In the genomic region with DNA sequence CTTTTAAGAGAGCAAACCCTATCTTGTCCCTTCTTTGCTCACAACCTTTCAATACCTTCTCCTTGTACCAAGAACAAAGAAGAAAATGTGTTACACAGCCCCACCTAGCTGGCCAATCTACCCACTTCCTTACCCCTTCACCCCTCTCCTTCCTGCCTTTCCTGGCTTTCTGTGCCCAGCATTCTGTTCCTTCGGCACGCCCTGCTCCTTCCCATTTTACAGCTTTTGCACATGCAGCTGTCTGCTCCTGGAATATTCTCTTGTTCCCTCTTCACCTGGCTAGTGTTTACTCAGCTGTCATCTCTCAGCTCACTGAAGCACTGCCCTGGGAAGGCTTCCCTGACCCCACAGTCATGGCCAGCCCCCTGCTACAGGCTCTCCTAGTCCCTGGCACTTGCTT, we compare ENCODE assay signal across 15 cellular contexts. TPM values are rescaled to one million over a fixed set of nuclear protein-coding genes. Genes with fewer than 3 reads are reported as not detected.
DNase-seq lines count a peak whose midpoint lies in the region; ATAC-seq, FAIRE-seq and TF ChIP-seq lines count a peak whose summit lies in the region.
"Had no signal": no experiment of that assay in that cellular context is flagged by ENCODE, and none has a peak within 500 bp of the region (broad histone marks: within the 10 kb centered on the region; RNA-seq: fewer than 3 reads in every experiment).

No MANE protein-coding gene starts in this region.

- no peaks in the 10 kb centered on the region for H3K9me3 ChIP-seq in A549
- H3K9me3 ChIP-seq: thoracic aorta had no signal

- H3K27ac ChIP-seq in A549, result no peak overlapping the region
- H3K27ac ChIP-seq: HL-60, thoracic aorta had no signal

- FAIRE-seq in A549 (lab: Jason Lieb, UNC), result no peak

- ATAC-seq in A549 (peak; percentile 19 to 36; a peak in 1 of 6 replicates), GM21367 (IDR thresholded peaks at IDR 0.05; ENCODE audit: unreplicated experiment) (no peak), Right ventricle myocardium inferior (no peak)

- 73% methylated on average over 2 of the region's 2 CpGs for WGBS in A549 (ENCODE audit: missing lambda C conversion rate)

- no peak overlapping the region for H3K4me2 ChIP-seq in A549

- no peak for TF ChIP-seq POLR2A in A549 (IDR thresholded peaks at IDR 0.05; ENCODE audit: low read length)

- no peak for TF ChIP-seq EP300 in A549 (IDR thresholded peaks at IDR 0.05)

- TF ChIP-seq CTCF in A549 (IDR thresholded peaks at IDR 0.05), result no peak
- peak; percentile 10; the same call in 1 of the 2 replicates for TF ChIP-seq CTCF in LNCaP clone FGC (IDR thresholded peaks at IDR 0.05; ENCODE audit: control insufficient read depth, extremely low read depth, insufficient read depth)

- no peak overlapping the region for H3K4me3 ChIP-seq in A549
- no peak overlapping the region for H3K4me3 ChIP-seq in LNCaP clone FGC (ENCODE audit: low read depth, low read length)
- H3K4me3 ChIP-seq: thoracic aorta had no signal

- DNase-seq in A549 (ENCODE audit: low read depth in 1 of 2, low spot score in 1 of 2) (no peak), LNCaP clone FGC (ENCODE audit: low read depth) (peak; percentile 35), NCI-H510A (lab: John Stamatoyannopoulos, UW) (peak; percentile 89), dermis blood vessel endothelial cell (peak; percentile 19), Right ventricle myocardium inferior (ENCODE audit: missing footprints) (no peak), hepatic stellate cell (ENCODE audit: low spot score) (no peak), foreskin melanocyte (no peak)
- DNase-seq: activated effector memory CD4-positive, alpha-beta T cell treated with Interleukin-2 at 50 U/mL for 16 hours; Kasumi-1; mesenchymal stem cell; RPMI8226; stimulated activated CD4-positive, alpha-beta T cell treated with anti-CD3 and anti-CD28 coated beads, Interleukin-15, amount 100 ng/mL, for 24 hours had no signal

- POLR2A ChIA-PET in A549 (lab: Yijun Ruan, JAX), result no interaction called here

- H3K4me1 ChIP-seq in A549, result no peaks in the 10 kb centered on the region

- CTCF ChIA-PET in A549 (lab: Yijun Ruan, JAX), result interaction anchor here (0.8 to 1.2 kb wide), 2 partner anchors 24 to 113 kb away, joined by 3 to 5 read pairs; no protein-coding TSS in a partner anchor

- intact Hi-C loops in Right ventricle myocardium inferior (cut with DNase I), result no loop called here

- 0 out of 5 replicates have a peak, but pooled peaks of 1 of the 2 experiments have one; percentile 4 for TF ChIP-seq RAD21 in A549 (conservative IDR thresholded peaks at IDR 0.05 in 1 of 2, IDR thresholded peaks at IDR 0.05 in 1 of 2)

TF ChIP-seq in A549, 52 proteins besides CTCF, POLR2A, EP300 and RAD21:
- TF ChIP-seq MYC (IDR thresholded peaks at IDR 0.05; ENCODE audit: borderline replicate concordance, low read length) (no peak), JUNB (IDR thresholded peaks at IDR 0.05) (no peak), FOSB (CRISPR knock-in tag; IDR thresholded peaks at IDR 0.05) (no peak), ZSCAN20 (CRISPR knock-in tag; IDR thresholded peaks at IDR 0.05) (no peak), CHD2 (IDR thresholded peaks at IDR 0.05; ENCODE audit: low read length, partially characterized antibody) (no peak), SMC3 (IDR thresholded peaks at IDR 0.05) (no peak), CEBPB (IDR thresholded peaks at IDR 0.05) (no peak), HOXB5 (CRISPR knock-in tag; IDR thresholded peaks at IDR 0.05) (no peak), RCOR1 (IDR thresholded peaks at IDR 0.05; ENCODE audit: low read depth, low read length) (no peak), NFE2L2 (conservative IDR thresholded peaks at IDR 0.05; ENCODE audit: low read length) (no peak), ZNF302 (CRISPR knock-in tag; IDR thresholded peaks at IDR 0.05) (no peak), CHD4 (IDR thresholded peaks at IDR 0.05; ENCODE audit: borderline replicate concordance) (no peak), RARB (CRISPR knock-in tag; IDR thresholded peaks at IDR 0.05) (no peak), HEYL (CRISPR knock-in tag; IDR thresholded peaks at IDR 0.05) (no peak), POLR2AphosphoS2 (conservative IDR thresholded peaks at IDR 0.05; ENCODE audit: low read length) (no peak)
- TF ChIP-seq, protein P1, sequence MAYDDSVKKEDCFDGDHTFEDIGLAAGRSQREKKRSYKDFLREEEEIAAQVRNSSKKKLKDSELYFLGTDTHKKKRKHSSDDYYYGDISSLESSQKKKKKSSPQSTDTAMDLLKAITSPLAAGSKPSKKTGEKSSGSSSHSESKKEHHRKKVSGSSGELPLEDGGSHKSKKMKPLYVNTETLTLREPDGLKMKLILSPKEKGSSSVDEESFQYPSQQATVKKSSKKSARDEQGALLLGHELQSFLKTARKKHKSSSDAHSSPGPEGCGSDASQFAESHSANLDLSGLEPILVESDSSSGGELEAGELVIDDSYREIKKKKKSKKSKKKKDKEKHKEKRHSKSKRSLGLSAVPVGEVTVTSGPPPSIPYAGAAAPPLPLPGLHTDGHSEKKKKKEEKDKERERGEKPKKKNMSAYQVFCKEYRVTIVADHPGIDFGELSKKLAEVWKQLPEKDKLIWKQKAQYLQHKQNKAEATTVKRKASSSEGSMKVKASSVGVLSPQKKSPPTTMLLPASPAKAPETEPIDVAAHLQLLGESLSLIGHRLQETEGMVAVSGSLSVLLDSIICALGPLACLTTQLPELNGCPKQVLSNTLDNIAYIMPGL (CRISPR knock-in tag; IDR thresholded peaks at IDR 0.05; ENCODE audit: borderline replicate concordance), result no peak
- TF ChIP-seq, protein P2, sequence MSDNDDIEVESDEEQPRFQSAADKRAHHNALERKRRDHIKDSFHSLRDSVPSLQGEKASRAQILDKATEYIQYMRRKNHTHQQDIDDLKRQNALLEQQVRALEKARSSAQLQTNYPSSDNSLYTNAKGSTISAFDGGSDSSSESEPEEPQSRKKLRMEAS (IDR thresholded peaks at IDR 0.05), result no peak
- TF ChIP-seq, protein P3, sequence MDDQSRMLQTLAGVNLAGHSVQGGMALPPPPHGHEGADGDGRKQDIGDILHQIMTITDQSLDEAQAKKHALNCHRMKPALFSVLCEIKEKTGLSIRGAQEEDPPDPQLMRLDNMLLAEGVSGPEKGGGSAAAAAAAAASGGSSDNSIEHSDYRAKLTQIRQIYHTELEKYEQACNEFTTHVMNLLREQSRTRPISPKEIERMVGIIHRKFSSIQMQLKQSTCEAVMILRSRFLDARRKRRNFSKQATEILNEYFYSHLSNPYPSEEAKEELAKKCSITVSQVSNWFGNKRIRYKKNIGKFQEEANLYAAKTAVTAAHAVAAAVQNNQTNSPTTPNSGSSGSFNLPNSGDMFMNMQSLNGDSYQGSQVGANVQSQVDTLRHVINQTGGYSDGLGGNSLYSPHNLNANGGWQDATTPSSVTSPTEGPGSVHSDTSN (IDR thresholded peaks at IDR 0.05), result no peak
- TF ChIP-seq, protein P4, sequence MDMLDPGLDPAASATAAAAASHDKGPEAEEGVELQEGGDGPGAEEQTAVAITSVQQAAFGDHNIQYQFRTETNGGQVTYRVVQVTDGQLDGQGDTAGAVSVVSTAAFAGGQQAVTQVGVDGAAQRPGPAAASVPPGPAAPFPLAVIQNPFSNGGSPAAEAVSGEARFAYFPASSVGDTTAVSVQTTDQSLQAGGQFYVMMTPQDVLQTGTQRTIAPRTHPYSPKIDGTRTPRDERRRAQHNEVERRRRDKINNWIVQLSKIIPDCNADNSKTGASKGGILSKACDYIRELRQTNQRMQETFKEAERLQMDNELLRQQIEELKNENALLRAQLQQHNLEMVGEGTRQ (IDR thresholded peaks at IDR 0.05), result no peak

RNA-seq across cellular contexts. Expression of a gene that starts 30.6 kb away (rescaled TPM):
- polyA plus RNA-seq in A549 (2011; rRNA removed) (70.7 and 79.3 TPM in 2 replicates), A549 (2017; fragmentation: RNase III; extraction: RNeasy Plus Mini Kit Qiagen cat#74134 plus additional on column Dnase treatment) (151 to 162 TPM (median 151 TPM) in 3 replicates)
- polyA plus RNA-seq in A549 (2012; cell fraction: cytosol; rRNA removed), result 113 and 144 TPM in 2 replicates
- 212 and 377 TPM in 2 replicates for polyA plus RNA-seq in A549 (2012; cell fraction: nucleus; rRNA removed)
- 48.4 and 51.1 TPM in 2 replicates for polyA minus RNA-seq in A549 (2011; rRNA and poly(A)+ RNA removed)
- total RNA-seq in dermis blood vessel endothelial cell (552 and 903 TPM in 2 replicates), Right ventricle myocardium inferior (65.8 TPM)

Comparison
In these comparisons a context has a peak if more than half of its experiments do, and no peak if none do; other contexts are left out.
1. ATAC-seq: peak in A549 (2 of 2); none in GM21367 (single experiment) and Right ventricle myocardium inferior (single experiment).
2. DNase-seq: peak in LNCaP clone FGC (single experiment), NCI-H510A (single experiment) and dermis blood vessel endothelial cell (single experiment); none in A549 (0 of 2), Right ventricle myocardium inferior (single experiment), hepatic stellate cell (single experiment) and foreskin melanocyte (single experiment).